In genomic region chr18:74283255-74283554, GRCh38 we compare ENCODE assay signal across 12 cellular contexts. TPM values are rescaled to one million over a fixed set of nuclear protein-coding genes. Genes with fewer than 3 reads are reported as not detected.
A peak's percentile ranks its signal among the peaks of the same experiment; 100 is the strongest.
DNase-seq lines count a peak whose midpoint lies in the region; ATAC-seq, FAIRE-seq and TF ChIP-seq lines count a peak whose summit lies in the region.
"Had no signal": no experiment of that assay in that cellular context is flagged by ENCODE, and none has a peak within 500 bp of the region (broad histone marks: within the 10 kb centered on the region; RNA-seq: fewer than 3 reads in every experiment).

No MANE protein-coding gene starts in this region.

- peak overlapping the region; percentile 17 to 73 for H3K9ac ChIP-seq in kidney (ENCODE audit: low read length in 2 of 2)
- no peak overlapping the region for H3K9ac ChIP-seq in stomach smooth muscle (ENCODE audit: low read length in 2 of 2)

- DNase-seq in NCI-H2107 treated with DMSO at 0.1 percent for 48 hours (lab: John Stamatoyannopoulos, UW; ENCODE audit: unreplicated experiment): peak; percentile 29
- no peak for DNase-seq in NCI-H2107 (lab: John Stamatoyannopoulos, UW)
- DNase-seq in T-cell: no peak
- no peak for DNase-seq in kidney
- DNase-seq in CD14-positive monocyte (ENCODE audit: low spot score): no peak
- DNase-seq in caudate nucleus (lab: John Stamatoyannopoulos, UW): no peak
- no peak for DNase-seq in GM19238 (ENCODE audit: insufficient read length, low spot score)
- DNase-seq: activated effector memory CD4-positive, alpha-beta T cell treated with Interleukin-2 at 50 U/mL for 16 hours; stimulated activated CD4-positive, alpha-beta T cell treated with anti-CD3 and anti-CD28 coated beads, Interleukin-15, amount 100 ng/mL, for 24 hours had no signal

- H3K4me3 ChIP-seq in kidney (ENCODE audit: low read length in 2 of 2): peak overlapping the region in 1 of 2 donors; percentile 33
- no peak overlapping the region for H3K4me3 ChIP-seq in stomach smooth muscle (ENCODE audit: low read length in 2 of 2)

- peak in 3 of 4 experiments; percentile 27 to 91 (median 43) for ATAC-seq in T-cell (replicated peaks in 1 of 4)

- H3K4me1 ChIP-seq in kidney (ENCODE audit: control insufficient read depth in 1 of 2, insufficient read depth in 1 of 2, low read depth in 1 of 2, low read length in 2 of 2): peaks cover 59 to 60% of the 10 kb centered on the region in 2 donors
- H3K4me1 ChIP-seq in stomach smooth muscle (ENCODE audit: control insufficient read depth, insufficient read depth, low read length): peaks cover 43% of the 10 kb centered on the region

- H3K36me3 Mint-ChIP-seq in T-cell (peaks cover 11% of the 10 kb centered on the region), CD14-positive monocyte (peaks cover 0 to 5% of the 10 kb centered on the region in 2 donors)

- H3K27ac ChIP-seq in kidney (ENCODE audit: low read depth in 2 of 2, low read length in 2 of 2) (peak overlapping the region; percentile 35 to 85), stomach smooth muscle (ENCODE audit: low read length) (peak overlapping the region; percentile 91), caudate nucleus (ENCODE audit: low read depth, low read length) (no peak overlapping the region)
- H3K27ac ChIP-seq: HL-60 had no signal

- H3K27ac Mint-ChIP-seq in T-cell: peak overlapping the region in 1 of 2 donors; percentile 64
- no peak overlapping the region for H3K27ac Mint-ChIP-seq in CD14-positive monocyte

- TF ChIP-seq CTCF in kidney (IDR thresholded peaks at IDR 0.05; ENCODE audit: borderline replicate concordance, extremely low read depth, insufficient read depth) (no peak), CD14-positive monocyte (IDR thresholded peaks at IDR 0.05) (no peak)

- H3K4me1 Mint-ChIP-seq in T-cell (peaks cover 26 to 34% (median 33%) of the 10 kb centered on the region in 3 donors), CD14-positive monocyte (peaks cover 22% of the 10 kb centered on the region)

- POLR2A ChIA-PET in T-cell (lab: Charles Lee): no interaction called here

- H3K9me3 Mint-ChIP-seq in T-cell (no peaks in the 10 kb centered on the region), CD14-positive monocyte (no peaks in the 10 kb centered on the region)

- H3K36me3 ChIP-seq in kidney (ENCODE audit: control insufficient read depth in 1 of 2, insufficient read depth in 2 of 2, low read length in 2 of 2): peaks cover 5 to 14% of the 10 kb centered on the region in 2 donors
- H3K36me3 ChIP-seq in stomach smooth muscle (ENCODE audit: control insufficient read depth in 2 of 2, insufficient read depth in 2 of 2, low read length in 2 of 2): no peaks in the 10 kb centered on the region

- no peaks in the 10 kb centered on the region for H3K27me3 Mint-ChIP-seq in T-cell
- H3K27me3 Mint-ChIP-seq in CD14-positive monocyte (ENCODE audit: low read depth in 3 of 3): peaks cover 0 to 3% (median 0%) of the 10 kb centered on the region in 3 donors

- CTCF ChIA-PET in T-cell (lab: Charles Lee): no interaction called here

- H3K27me3 ChIP-seq in stomach smooth muscle (ENCODE audit: control insufficient read depth in 1 of 2, insufficient read depth in 2 of 2, low read length in 2 of 2): no peaks in the 10 kb centered on the region

- no peak for FAIRE-seq in kidney (lab: Jason Lieb, UNC)

- H3K9me3 ChIP-seq in kidney (ENCODE audit: control insufficient read depth in 1 of 2, low read length in 2 of 2): no peaks in the 10 kb centered on the region
- no peaks in the 10 kb centered on the region for H3K9me3 ChIP-seq in stomach smooth muscle (ENCODE audit: control insufficient read depth in 2 of 2, low read length in 2 of 2)

- intact Hi-C loops in kidney (cut with DNase I) (loop anchor here (5.0 kb wide), 1 partner anchor 36 kb away; no protein-coding TSS in a partner anchor), CD14-positive monocyte (cut with micrococcal nuclease) (no loop called here)

- H3K4me3 Mint-ChIP-seq in T-cell: no peak overlapping the region
- no peak overlapping the region for H3K4me3 Mint-ChIP-seq in CD14-positive monocyte

RNA-seq across cellular contexts. Expression of gene CYB5A, which starts 8.6 kb away (rescaled TPM):
- total RNA-seq in T-cell: 10 to 100 TPM; 14.4 to 28.8 (median 25.1) TPM
- total RNA-seq in kidney: 243 TPM
- 1,143 TPM for polyA plus RNA-seq in kidney (ENCODE audit: insufficient read depth, low read depth, low replicate concordance)
- polyA plus RNA-seq in CD14-positive monocyte: 10 to 100 TPM; 22.4 to 27.6 TPM

RNA-seq across cellular contexts. Expression of gene C18orf63, which starts 32.4 kb away (rescaled TPM):
- total RNA-seq in T-cell: not detected
- not detected for total RNA-seq in kidney
- polyA plus RNA-seq in kidney (ENCODE audit: insufficient read depth, low read depth, low replicate concordance): not detected
- not detected for polyA plus RNA-seq in CD14-positive monocyte
- total RNA-seq: A172 had no signal

Comparison
In these comparisons a context has a peak if more than half of its experiments do, and no peak if none do; other contexts are left out.
1. H3K9ac ChIP-seq: peak in kidney (2 of 2); none in stomach smooth muscle (0 of 2).